ENCODE assay signal across 24 cellular contexts in the genomic region with DNA sequence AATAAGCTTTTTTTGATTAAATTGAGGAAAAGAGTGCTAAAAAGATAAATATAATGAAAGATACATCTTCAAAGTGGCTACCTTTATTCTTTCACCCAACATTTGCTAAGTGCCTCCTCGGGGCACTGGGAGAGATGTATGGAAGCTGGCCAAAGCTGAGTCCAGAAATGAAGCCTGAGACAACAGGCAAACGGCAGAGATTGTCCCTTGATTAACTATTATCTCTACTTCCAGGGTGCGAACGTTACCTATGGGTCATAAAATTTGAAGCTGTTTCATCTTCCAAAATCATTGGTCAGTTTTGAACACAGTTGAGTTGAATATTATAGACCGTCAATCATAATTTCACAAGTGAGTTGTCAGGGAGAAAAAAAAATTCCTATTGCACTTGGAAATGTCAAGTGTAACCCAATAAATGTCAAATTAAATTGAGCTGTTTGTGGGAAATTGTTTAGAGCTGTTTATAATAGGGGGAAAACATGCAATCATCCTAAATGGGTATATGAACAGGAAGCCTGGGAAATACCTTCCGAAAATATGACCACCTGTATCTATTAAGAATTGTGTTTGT.
DNase-seq lines count a peak whose midpoint lies in the region; ATAC-seq, FAIRE-seq and TF ChIP-seq lines count a peak whose summit lies in the region.
"Had no signal": no experiment of that assay in that cellular context is flagged by ENCODE, and none has a peak within 500 bp of the region (broad histone marks: within the 10 kb centered on the region; RNA-seq: fewer than 3 reads in every experiment).

No MANE protein-coding gene starts in this region.

- intact Hi-C loops in K562 (cut with micrococcal nuclease): no loop called here

- 75% methylated on average over 6 of the region's 6 CpGs for WGBS in SK-N-SH (ENCODE audit: low lambda C conversion rate)
- 30% methylated on average over 6 of the region's 6 CpGs for whole genome bisulfite sequencing in K562 (ENCODE audit: insufficient coverage, low coverage, missing lambda C conversion rate)

- H2AFZ ChIP-seq in SK-N-SH (ENCODE audit: low read depth) (no peak overlapping the region), K562 (ENCODE audit: low read depth, low read length) (no peak overlapping the region)
- H2AFZ ChIP-seq: GM23248 had no signal

- TF ChIP-seq CTCF in SK-N-SH (IDR thresholded peaks at IDR 0.05): no peak
- TF ChIP-seq CTCF in K562 (IDR thresholded peaks at IDR 0.05 in 2 of 3, conservative IDR thresholded peaks at IDR 0.05 in 1 of 3; ENCODE audit: insufficient read depth in 2 of 3, low read depth in 1 of 3, low read length in 3 of 3): no peak

- in situ Hi-C loops in K562 (cut with MboI): no loop called here

- H4K20me1 ChIP-seq in SK-N-SH (ENCODE audit: insufficient read depth): no peaks in the 10 kb centered on the region
- no peaks in the 10 kb centered on the region for H4K20me1 ChIP-seq in K562 (replicated peaks; ENCODE audit: control insufficient read depth, insufficient read depth, low read length)
- H4K20me1 ChIP-seq: BLaER1 had no signal

- no peak for TF ChIP-seq POLR2A in K562 (conservative IDR thresholded peaks at IDR 0.05)

- no peaks in the 10 kb centered on the region for H3K9me2 ChIP-seq in SK-N-SH

- TF ChIP-seq EP300 in SK-N-SH (IDR thresholded peaks at IDR 0.05; ENCODE audit: borderline replicate concordance in 1 of 2, low read depth in 1 of 2, low read length in 1 of 2) (no peak), K562 (IDR thresholded peaks at IDR 0.05; ENCODE audit: low read length) (no peak)

- no peaks in the 10 kb centered on the region for H3F3A ChIP-seq in SK-N-SH (replicated peaks; ENCODE audit: insufficient read depth)

- CTCF ChIA-PET in SK-N-SH (lab: Yijun Ruan, JAX): interaction anchor here (0.9 to 1.6 kb wide), 4 partner anchors 16 to 199 kb away, joined by 3 to 4 read pairs (median 4); no protein-coding TSS in a partner anchor
- CTCF ChIA-PET in K562 (lab: Yijun Ruan, JAX; ENCODE audit: low intra/inter-chr PET ratio): no interaction called here

- FAIRE-seq in K562 (lab: Jason Lieb, UNC): no peak
- FAIRE-seq: GM12891, GM18507, H1 had no signal

- H3K36me3 ChIP-seq in SK-N-SH (replicated peaks in 1 of 2; ENCODE audit: control insufficient read depth in 1 of 2, insufficient read depth in 2 of 2, low read length in 1 of 2) (peaks cover 2 to 10% of the 10 kb centered on the region in 2 experiments), K562 (ENCODE audit: control insufficient read depth, insufficient read depth, low read length) (no peaks in the 10 kb centered on the region)
- H3K36me3 ChIP-seq: BLaER1 had no signal

- no TSS peak for BruUV-seq in K562 (replicated peaks; lab: Mats Ljungman, UMichigan)

- no peak for TF ChIP-seq RAD21 in SK-N-SH (IDR thresholded peaks at IDR 0.05; ENCODE audit: low read length)
- TF ChIP-seq RAD21 in K562 (CRISPR knock-in tag; conservative IDR thresholded peaks at IDR 0.05 in 1 of 2, IDR thresholded peaks at IDR 0.05 in 1 of 2): no peak

- H3K9ac ChIP-seq in SK-N-SH (no peak overlapping the region), K562 (ENCODE audit: insufficient read depth in 1 of 2, low read depth in 2 of 2, low read length in 2 of 2) (no peak overlapping the region)
- H3K9ac ChIP-seq: BLaER1, GM23248 had no signal

- ATAC-seq in SK-N-SH treated with all-trans-retinoic acid at 6 μM for 48 hours (no peak), K562 (no peak; the same call in 2 of the 3 replicates)
- ATAC-seq: CD8-positive, alpha-beta T cell had no signal

- H3K4me2 ChIP-seq in SK-N-SH (no peak overlapping the region), K562 (ENCODE audit: insufficient read depth, low read length) (no peak overlapping the region)
- H3K4me2 ChIP-seq: BLaER1 had no signal

- no peak overlapping the region for H3K27ac ChIP-seq in SK-N-SH (ENCODE audit: low read depth in 2 of 2, low read length in 1 of 2)
- H3K27ac ChIP-seq in K562 (ENCODE audit: extremely low read depth, low read depth, low read length): no peak overlapping the region
- H3K27ac ChIP-seq: 22Rv1, BLaER1, C4-2B, GM23248 had no signal

- H3K4me3 ChIP-seq in SK-N-SH (ENCODE audit: low read depth in 2 of 2, low read length in 1 of 2): no peak overlapping the region
- no peak overlapping the region for H3K4me3 ChIP-seq in K562
- H3K4me3 ChIP-seq: BLaER1, GM23248 had no signal

- no peaks in the 10 kb centered on the region; a peak in 2 of 4 replicates for H3K4me1 ChIP-seq in SK-N-SH (ENCODE audit: control insufficient read depth in 1 of 2, insufficient read depth in 2 of 2, low read depth in 1 of 2, low read length in 1 of 2)
- peaks cover 0 to 5% of the 10 kb centered on the region in 2 experiments; a peak in 2 of 5 replicates for H3K4me1 ChIP-seq in K562 (replicated peaks in 1 of 2; ENCODE audit: control insufficient read depth in 2 of 2, insufficient read depth in 2 of 2, low read length in 2 of 2)
- H3K4me1 ChIP-seq: BLaER1, Caco-2 had no signal

- POLR2A ChIA-PET in SK-N-SH (lab: Yijun Ruan, JAX): no interaction called here
- POLR2A ChIA-PET in K562 (lab: Yijun Ruan, JAX): no interaction called here

- H3K9me3 ChIP-seq in SK-N-SH (no peaks in the 10 kb centered on the region), K562 (replicated peaks; ENCODE audit: control insufficient read depth, insufficient read depth, low read depth, low read length) (no peaks in the 10 kb centered on the region)
- H3K9me3 ChIP-seq: BLaER1, Caco-2 had no signal

- H3K9me1 ChIP-seq in K562 (ENCODE audit: control insufficient read depth, insufficient read depth, low read length): no peaks in the 10 kb centered on the region

- DNase-seq in DMS 273 (lab: John Stamatoyannopoulos, UW; ENCODE audit: unreplicated experiment): peak; percentile 0
- no peak for DNase-seq in DMS 273 treated with DMSO at 0.1 percent for 48 hours (lab: John Stamatoyannopoulos, UW)
- DNase-seq in SK-N-SH: peak; percentile 22
- peak in 2 of 4 experiments; percentile 2 to 5 for DNase-seq in K562 (ENCODE audit: extremely low read depth in 1 of 4, low spot score in 3 of 4)
- DNase-seq in HuH-7 (ENCODE audit: low spot score): no peak
- no peak for DNase-seq in NK-92 (lab: John Stamatoyannopoulos, UW; ENCODE audit: unreplicated experiment)
- no peak for DNase-seq in NCI-H2107 treated with DMSO at 0.1 percent for 48 hours (lab: John Stamatoyannopoulos, UW; ENCODE audit: unreplicated experiment)
- DNase-seq: Caco-2; CD4-positive, CD25-positive, alpha-beta regulatory T cell; CD8-positive, alpha-beta T cell; DMS53; DMS79 treated with DMSO at 0.1 percent for 48 hours; GF-D8; GM23248; H7; HCEC 1CT; HFFc6 had no signal

- H3K79me2 ChIP-seq in SK-N-SH (ENCODE audit: insufficient read depth) (no peaks in the 10 kb centered on the region; the same call in 1 of the 2 replicates), K562 (ENCODE audit: control insufficient read depth, insufficient read depth, low read length) (no peaks in the 10 kb centered on the region)

- H3K27me3 ChIP-seq in SK-N-SH (ENCODE audit: insufficient read depth) (no peaks in the 10 kb centered on the region), K562 (ENCODE audit: control insufficient read depth in 2 of 2, insufficient read depth in 2 of 2, low read length in 2 of 2) (no peaks in the 10 kb centered on the region)
- H3K27me3 ChIP-seq: BLaER1 had no signal

TF ChIP-seq in SK-N-SH, 30 proteins besides CTCF, POLR2A, EP300 and RAD21 (continues in another document):
- TF ChIP-seq RXRA (IDR thresholded peaks at IDR 0.05; ENCODE audit: borderline replicate concordance, low read depth): no peak
- no peak for TF ChIP-seq EZH2phosphoT487 (IDR thresholded peaks at IDR 0.05; ENCODE audit: borderline replicate concordance, low read depth)

TF ChIP-seq in SK-N-SH treated with all-trans-retinoic acid at 6 μM for 48 hours, 23 proteins besides CTCF, POLR2A, EP300 and RAD21 (continues in another document):
- TF ChIP-seq ZNF70 (CRISPR knock-in tag; IDR thresholded peaks at IDR 0.05): no peak
- no peak for TF ChIP-seq ESRRG (CRISPR knock-in tag; IDR thresholded peaks at IDR 0.05)
- TF ChIP-seq TCF4 (CRISPR knock-in tag; IDR thresholded peaks at IDR 0.05; ENCODE audit: borderline replicate concordance): no peak
- no peak for TF ChIP-seq ZNF8 (CRISPR knock-in tag; IDR thresholded peaks at IDR 0.05)
- TF ChIP-seq GLIS3 (CRISPR knock-in tag; IDR thresholded peaks at IDR 0.05): no peak
- TF ChIP-seq CREB5 (CRISPR knock-in tag; IDR thresholded peaks at IDR 0.05; ENCODE audit: low read depth): no peak
- TF ChIP-seq ZC3H10 (CRISPR knock-in tag; IDR thresholded peaks at IDR 0.05): no peak
- no peak for TF ChIP-seq CSDC2 (CRISPR knock-in tag; IDR thresholded peaks at IDR 0.05)
- TF ChIP-seq ISL1 (CRISPR knock-in tag; IDR thresholded peaks at IDR 0.05): no peak

TF ChIP-seq in K562, 482 proteins besides CTCF, POLR2A, EP300 and RAD21 (continues in another document):
- TF ChIP-seq PYGO2 (tag; IDR thresholded peaks at IDR 0.05) (no peak), FOXP4 (CRISPR knock-in tag; IDR thresholded peaks at IDR 0.05; ENCODE audit: borderline replicate concordance) (no peak)
- TF ChIP-seq, protein P1, sequence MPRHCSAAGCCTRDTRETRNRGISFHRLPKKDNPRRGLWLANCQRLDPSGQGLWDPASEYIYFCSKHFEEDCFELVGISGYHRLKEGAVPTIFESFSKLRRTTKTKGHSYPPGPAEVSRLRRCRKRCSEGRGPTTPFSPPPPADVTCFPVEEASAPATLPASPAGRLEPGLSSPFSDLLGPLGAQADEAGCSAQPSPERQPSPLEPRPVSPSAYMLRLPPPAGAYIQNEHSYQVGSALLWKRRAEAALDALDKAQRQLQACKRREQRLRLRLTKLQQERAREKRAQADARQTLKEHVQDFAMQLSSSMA (CRISPR knock-in tag; IDR thresholded peaks at IDR 0.05): no peak

Comparison
In these comparisons a context has a peak if more than half of its experiments do, and no peak if none do; other contexts are left out.
1. DNase-seq: peak in DMS 273 (single experiment) and SK-N-SH (single experiment); none in DMS 273 treated with DMSO at 0.1 percent for 48 hours (single experiment), HuH-7 (single experiment), NK-92 (single experiment) and NCI-H2107 treated with DMSO at 0.1 percent for 48 hours (single experiment).